In the genomic region with DNA sequence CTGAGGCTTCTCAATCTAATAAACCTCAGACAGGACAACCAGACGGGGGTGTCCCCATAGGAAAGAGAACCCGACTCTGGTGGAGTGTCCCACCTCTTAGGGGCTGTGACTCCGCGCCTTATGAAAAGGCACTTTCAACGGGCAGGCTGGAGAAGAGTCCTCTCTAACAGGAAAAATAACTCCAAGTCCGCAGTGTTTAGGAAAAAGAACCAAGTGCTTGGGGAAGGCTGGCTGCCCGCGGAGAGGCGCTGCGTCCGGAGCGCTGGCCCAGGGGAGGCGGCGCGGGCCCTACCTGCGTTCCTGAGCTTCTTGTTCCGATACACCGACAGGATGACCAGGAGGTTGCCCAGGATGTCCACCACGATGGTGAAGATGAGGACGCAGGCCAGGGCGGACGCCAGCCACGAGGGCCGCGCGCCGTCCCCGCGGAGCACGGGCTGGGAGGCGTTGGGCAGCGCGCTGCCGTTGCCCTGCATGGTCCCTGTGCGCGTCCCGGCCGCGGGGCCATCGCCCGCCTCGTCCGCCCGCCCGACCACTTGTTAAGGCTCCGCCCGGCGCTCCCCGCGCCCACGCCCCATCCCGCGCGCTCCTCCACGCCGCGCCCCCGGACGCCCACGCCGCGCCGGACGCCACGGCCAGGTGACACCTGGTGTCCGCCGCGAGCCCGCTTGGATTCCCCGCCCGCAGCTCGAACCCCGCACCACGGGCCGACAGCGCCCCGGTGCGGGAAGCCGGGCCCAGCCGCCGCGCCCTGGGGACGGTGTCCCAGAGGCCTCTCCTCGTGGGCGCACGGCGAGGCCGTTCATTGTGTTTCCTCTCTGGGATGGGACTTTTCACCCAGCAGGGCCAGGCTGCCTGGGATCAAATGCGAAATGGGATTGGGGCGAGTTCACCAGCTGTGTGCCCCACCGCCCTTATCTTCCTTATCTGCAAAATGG, we compare ENCODE assay signal across 1 cellular context.
A peak's percentile ranks its signal among the peaks of the same experiment; 100 is the strongest.
TF ChIP-seq lines count a peak whose summit lies in the region.

A gene (minus strand): TSS at position 678 of the 938 bp plus-strand sequence. CDS start 202 bp downstream, at position 476.

TF ChIP-seq in HepG2, 621 proteins besides CTCF, POLR2A, EP300 and RAD21 (continued from another document):
- TF ChIP-seq, protein P1, sequence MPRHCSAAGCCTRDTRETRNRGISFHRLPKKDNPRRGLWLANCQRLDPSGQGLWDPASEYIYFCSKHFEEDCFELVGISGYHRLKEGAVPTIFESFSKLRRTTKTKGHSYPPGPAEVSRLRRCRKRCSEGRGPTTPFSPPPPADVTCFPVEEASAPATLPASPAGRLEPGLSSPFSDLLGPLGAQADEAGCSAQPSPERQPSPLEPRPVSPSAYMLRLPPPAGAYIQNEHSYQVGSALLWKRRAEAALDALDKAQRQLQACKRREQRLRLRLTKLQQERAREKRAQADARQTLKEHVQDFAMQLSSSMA (CRISPR knock-in tag; IDR thresholded peaks at IDR 0.05): no peak
- no peak for TF ChIP-seq GATAD2A (CRISPR knock-in tag; IDR thresholded peaks at IDR 0.05)
- TF ChIP-seq EEA1 (CRISPR knock-in tag; IDR thresholded peaks at IDR 0.05; ENCODE audit: borderline replicate concordance): no peak
- no peak for TF ChIP-seq FOSL2 (CRISPR knock-in tag; IDR thresholded peaks at IDR 0.05)
- TF ChIP-seq RXRA (CRISPR knock-in tag; IDR thresholded peaks at IDR 0.05): no peak
- TF ChIP-seq ZKSCAN5 (CRISPR knock-in tag; IDR thresholded peaks at IDR 0.05): no peak
- TF ChIP-seq AKAP8 (CRISPR knock-in tag; IDR thresholded peaks at IDR 0.05): no peak
- TF ChIP-seq SATB2 (CRISPR knock-in tag; IDR thresholded peaks at IDR 0.05): no peak
- TF ChIP-seq ZNF256 (CRISPR knock-in tag; conservative IDR thresholded peaks at IDR 0.05): no peak
- no peak for TF ChIP-seq KDM1A (CRISPR knock-in tag; IDR thresholded peaks at IDR 0.05)
- TF ChIP-seq ELF3 (CRISPR knock-in tag; IDR thresholded peaks at IDR 0.05): no peak
- TF ChIP-seq, protein P2, sequence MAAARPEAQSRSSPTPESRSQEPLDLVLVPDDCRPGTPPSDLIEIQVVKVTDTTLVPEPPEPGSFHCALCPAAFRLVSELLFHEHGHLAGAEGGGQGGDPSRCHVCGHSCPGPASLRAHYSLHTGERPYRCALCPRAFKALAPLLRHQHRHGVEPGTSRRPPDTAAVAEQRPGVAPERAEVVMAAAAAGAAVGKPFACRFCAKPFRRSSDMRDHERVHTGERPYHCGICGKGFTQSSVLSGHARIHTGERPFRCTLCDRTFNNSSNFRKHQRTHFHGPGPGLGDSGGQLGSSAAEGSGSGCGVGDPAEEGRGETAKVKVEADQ (CRISPR knock-in tag; IDR thresholded peaks at IDR 0.05; ENCODE audit: borderline replicate concordance): no peak
- TF ChIP-seq, protein P3, sequence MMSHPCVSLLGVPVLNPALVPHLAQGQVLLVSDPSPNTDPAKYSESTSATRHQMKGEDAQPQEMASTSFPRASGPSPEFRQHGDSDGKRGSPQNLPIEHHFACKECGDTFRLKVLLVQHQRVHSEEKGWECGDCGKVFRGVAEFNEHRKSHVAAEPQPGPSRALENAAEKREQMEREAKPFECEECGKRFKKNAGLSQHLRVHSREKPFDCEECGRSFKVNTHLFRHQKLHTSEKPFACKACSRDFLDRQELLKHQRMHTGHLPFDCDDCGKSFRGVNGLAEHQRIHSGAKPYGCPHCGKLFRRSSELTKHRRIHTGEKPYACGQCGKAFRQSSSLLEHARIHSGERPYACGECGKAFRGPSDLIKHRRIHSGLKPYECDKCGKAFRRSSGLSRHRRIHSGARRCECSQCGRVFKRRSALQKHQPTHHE (CRISPR knock-in tag; IDR thresholded peaks at IDR 0.05; ENCODE audit: borderline replicate concordance): no peak
- TF ChIP-seq, protein P4, sequence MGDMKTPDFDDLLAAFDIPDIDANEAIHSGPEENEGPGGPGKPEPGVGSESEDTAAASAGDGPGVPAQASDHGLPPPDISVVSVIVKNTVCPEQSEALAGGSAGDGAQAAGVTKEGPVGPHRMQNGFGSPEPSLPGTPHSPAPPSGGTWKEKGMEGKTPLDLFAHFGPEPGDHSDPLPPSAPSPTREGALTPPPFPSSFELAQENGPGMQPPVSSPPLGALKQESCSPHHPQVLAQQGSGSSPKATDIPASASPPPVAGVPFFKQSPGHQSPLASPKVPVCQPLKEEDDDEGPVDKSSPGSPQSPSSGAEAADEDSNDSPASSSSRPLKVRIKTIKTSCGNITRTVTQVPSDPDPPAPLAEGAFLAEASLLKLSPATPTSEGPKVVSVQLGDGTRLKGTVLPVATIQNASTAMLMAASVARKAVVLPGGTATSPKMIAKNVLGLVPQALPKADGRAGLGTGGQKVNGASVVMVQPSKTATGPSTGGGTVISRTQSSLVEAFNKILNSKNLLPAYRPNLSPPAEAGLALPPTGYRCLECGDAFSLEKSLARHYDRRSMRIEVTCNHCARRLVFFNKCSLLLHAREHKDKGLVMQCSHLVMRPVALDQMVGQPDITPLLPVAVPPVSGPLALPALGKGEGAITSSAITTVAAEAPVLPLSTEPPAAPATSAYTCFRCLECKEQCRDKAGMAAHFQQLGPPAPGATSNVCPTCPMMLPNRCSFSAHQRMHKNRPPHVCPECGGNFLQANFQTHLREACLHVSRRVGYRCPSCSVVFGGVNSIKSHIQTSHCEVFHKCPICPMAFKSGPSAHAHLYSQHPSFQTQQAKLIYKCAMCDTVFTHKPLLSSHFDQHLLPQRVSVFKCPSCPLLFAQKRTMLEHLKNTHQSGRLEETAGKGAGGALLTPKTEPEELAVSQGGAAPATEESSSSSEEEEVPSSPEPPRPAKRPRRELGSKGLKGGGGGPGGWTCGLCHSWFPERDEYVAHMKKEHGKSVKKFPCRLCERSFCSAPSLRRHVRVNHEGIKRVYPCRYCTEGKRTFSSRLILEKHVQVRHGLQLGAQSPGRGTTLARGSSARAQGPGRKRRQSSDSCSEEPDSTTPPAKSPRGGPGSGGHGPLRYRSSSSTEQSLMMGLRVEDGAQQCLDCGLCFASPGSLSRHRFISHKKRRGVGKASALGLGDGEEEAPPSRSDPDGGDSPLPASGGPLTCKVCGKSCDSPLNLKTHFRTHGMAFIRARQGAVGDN (CRISPR knock-in tag; IDR thresholded peaks at IDR 0.05): peak; percentile 51
